Comparison of ENCODE assay signal across 24 cellular contexts in genomic region chr3:45785626-45786150, GRCh38.
"Had no signal": no experiment of that assay in that cellular context is flagged by ENCODE, and none has a peak within 500 bp of the region (broad histone marks: within the 10 kb centered on the region; RNA-seq: fewer than 3 reads in every experiment).

No MANE protein-coding gene starts in this region.

- H3K4me3 Mint-ChIP-seq: memory B cell; naive B cell; nephron; stimulated activated naive B cell treated with anti-CD40 and anti-IgM and Interleukin-4, amounts not matched to agents 10 μg/mL and 1 μg/mL and 100 μg/mL, for 72 hours; stimulated activated naive CD8-positive, alpha-beta T cell treated with anti-CD3 and anti-CD28 coated beads, Interleukin-15, amount 100 ng/mL, for 72 hours had no signal

- ATAC-seq: gastroesophageal sphincter; left lung; lower lobe of right lung; psoas muscle; sciatic nerve; stimulated activated naive B cell treated with anti-CD40 and anti-IgM and Interleukin-4, amounts not matched to agents 10 μg/mL and 1 μg/mL and 100 μg/mL, for 72 hours; stimulated activated naive CD8-positive, alpha-beta T cell treated with anti-CD3 and anti-CD28 coated beads, Interleukin-15, amount 100 ng/mL, for 72 hours had no signal

- DNase-seq: cortex of kidney; dorsolateral prefrontal cortex; effector memory CD4-positive, alpha-beta T cell; esophagus squamous epithelium; foreskin fibroblast; glutamatergic neuron; left lung; lower lobe of right lung; midbrain; naive B cell; psoas muscle; retina; stimulated activated CD4-positive, alpha-beta T cell treated with anti-CD3 and anti-CD28 coated beads, Interleukin-4, amount 100 ng/mL, for 4 hours; stimulated activated naive B cell treated with anti-CD40 and anti-IgM and Interleukin-4, amounts not matched to agents 10 μg/mL and 1 μg/mL and 100 μg/mL, for 72 hours; stimulated activated naive CD8-positive, alpha-beta T cell treated with anti-CD3 and anti-CD28 coated beads, Interleukin-15, amount 100 ng/mL, for 72 hours; substantia nigra; transverse colon had no signal

- H3K27ac ChIP-seq: dorsolateral prefrontal cortex, epithelial cell of prostate, esophagus squamous epithelium, gastroesophageal sphincter, left lung, lower lobe of right lung, psoas muscle, skin epidermis, thoracic aorta, transverse colon had no signal

- H3K27me3 ChIP-seq: dorsolateral prefrontal cortex, gastroesophageal sphincter, left lung, transverse colon had no signal

- H3K9me3 ChIP-seq: transverse colon had no signal

- H3K27ac Mint-ChIP-seq: memory B cell; naive B cell; nephron; stimulated activated naive B cell treated with anti-CD40 and anti-IgM and Interleukin-4, amounts not matched to agents 10 μg/mL and 1 μg/mL and 100 μg/mL, for 72 hours; stimulated activated naive CD8-positive, alpha-beta T cell treated with anti-CD3 and anti-CD28 coated beads, Interleukin-15, amount 100 ng/mL, for 72 hours had no signal

- H3K4me3 ChIP-seq: dorsolateral prefrontal cortex, esophagus squamous epithelium, gastroesophageal sphincter, left lung, lower lobe of right lung, psoas muscle, skin epidermis, thoracic aorta, transverse colon had no signal

- H3K4me1 Mint-ChIP-seq: nephron; stimulated activated naive CD8-positive, alpha-beta T cell treated with anti-CD3 and anti-CD28 coated beads, Interleukin-15, amount 100 ng/mL, for 72 hours had no signal

- H3K36me3 ChIP-seq: esophagus squamous epithelium, gastroesophageal sphincter, left lung, lower lobe of right lung, thoracic aorta, transverse colon had no signal

- H3K4me1 ChIP-seq: esophagus squamous epithelium, gastroesophageal sphincter, left lung, lower lobe of right lung, psoas muscle, transverse colon had no signal

- H3K27me3 Mint-ChIP-seq: stimulated activated naive B cell treated with anti-CD40 and anti-IgM and Interleukin-4, amounts not matched to agents 10 μg/mL and 1 μg/mL and 100 μg/mL, for 72 hours had no signal
